28 cellular contexts compared by ENCODE assay signal in the genomic region with DNA sequence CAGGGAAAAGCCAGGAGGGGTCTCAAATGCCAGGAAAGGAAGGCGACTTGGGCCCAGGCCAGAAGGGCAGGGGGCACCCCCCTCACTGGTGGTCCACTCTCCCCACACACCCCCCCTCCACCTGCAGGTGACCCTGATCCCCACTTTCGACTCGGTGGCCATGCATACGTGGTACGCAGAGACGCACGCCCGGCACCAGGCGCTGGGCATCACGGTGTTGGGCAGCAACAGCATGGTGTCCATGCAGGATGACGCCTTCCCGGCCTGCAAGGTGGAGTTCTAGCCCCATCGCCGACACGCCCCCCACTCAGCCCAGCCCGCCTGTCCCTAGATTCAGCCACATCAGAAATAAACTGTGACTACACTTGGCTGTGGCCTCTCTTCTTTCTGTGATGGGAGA. TPM values are rescaled to one million over a fixed set of nuclear protein-coding genes. Genes with fewer than 3 reads are reported as not detected.
"Had no signal": no experiment of that assay in that cellular context is flagged by ENCODE, and none has a peak within 500 bp of the region (broad histone marks: within the 10 kb centered on the region; RNA-seq: fewer than 3 reads in every experiment).

No MANE protein-coding gene starts in this region.

- H3K27me3 ChIP-seq: ovary, right atrium auricular region, stomach, thyroid gland, vagina had no signal

- DNase-seq: effector memory CD8-positive, alpha-beta T cell; erythroblast; hypothalamus; immature natural killer cell; islet precursor cell; kidney glomerular epithelial cell; left colon; left ventricle myocardium superior; lower lobe of right lung; natural killer cell; nucleus accumbens; ovary; stimulated activated CD4-positive, alpha-beta T cell treated with anti-CD3 and anti-CD28 coated beads, Interleukin-12 subunit alpha, Interleukin-12 subunit beta, amount 100 ng/mL, for 4 hours; stimulated activated CD4-positive, alpha-beta T cell treated with anti-CD3 and anti-CD28 coated beads, Interleukin-1b, Interleukin-23, amount 100 ng/mL, for 48 hours; stimulated activated CD4-positive, alpha-beta T cell treated with anti-CD3 and anti-CD28 coated beads, Interleukin-4, amount 100 ng/mL, for 1 hour; stimulated activated CD8-positive, alpha-beta memory T cell treated with anti-CD3 and anti-CD28 coated beads, Interleukin-4, amount 100 ng/mL, for 48 hours; stimulated activated naive CD4-positive, alpha-beta T cell treated with Interleukin-2 at 50 U/mL for 16 hours; stomach; thyroid gland; trophoblast cell had no signal

- H3K36me3 ChIP-seq: ovary had no signal

- H3K27ac Mint-ChIP-seq: effector memory CD8-positive, alpha-beta T cell; natural killer cell had no signal

- H3K4me3 Mint-ChIP-seq: effector memory CD8-positive, alpha-beta T cell; immature natural killer cell; natural killer cell; neural crest cell had no signal

- H3K4me1 ChIP-seq: prostate gland, right atrium auricular region, thyroid gland, vagina had no signal

- H3K4me3 ChIP-seq: coronary artery, lower lobe of right lung, ovary, prostate gland, right atrium auricular region, smooth muscle cell, stomach, thyroid gland, vagina had no signal

- H3K9me3 ChIP-seq: lower lobe of right lung, ovary, prostate gland, right atrium auricular region, stomach, thyroid gland, vagina had no signal

- H3K4me2 ChIP-seq: smooth muscle cell had no signal

- ATAC-seq: effector memory CD8-positive, alpha-beta T cell; left colon; left ventricle myocardium superior; lower lobe of right lung; natural killer cell; sciatic nerve had no signal

- H3K27me3 Mint-ChIP-seq: effector memory CD8-positive, alpha-beta T cell had no signal

- H3K27ac ChIP-seq: coronary artery, lower lobe of right lung, ovary, prostate gland, right atrium auricular region, stomach, thyroid gland, vagina had no signal

- H3K9me3 Mint-ChIP-seq: effector memory CD8-positive, alpha-beta T cell; immature natural killer cell; natural killer cell had no signal

- H3K36me3 Mint-ChIP-seq: natural killer cell had no signal

RNA-seq across cellular contexts. Expression of a gene that starts 46.0 kb away (rescaled TPM):
- total RNA-seq: left ventricle myocardium superior, natural killer cell, subcutaneous adipose tissue had no signal
- polyA plus RNA-seq: immature natural killer cell had no signal
